8 cellular contexts compared by ENCODE assay signal in the genomic region with DNA sequence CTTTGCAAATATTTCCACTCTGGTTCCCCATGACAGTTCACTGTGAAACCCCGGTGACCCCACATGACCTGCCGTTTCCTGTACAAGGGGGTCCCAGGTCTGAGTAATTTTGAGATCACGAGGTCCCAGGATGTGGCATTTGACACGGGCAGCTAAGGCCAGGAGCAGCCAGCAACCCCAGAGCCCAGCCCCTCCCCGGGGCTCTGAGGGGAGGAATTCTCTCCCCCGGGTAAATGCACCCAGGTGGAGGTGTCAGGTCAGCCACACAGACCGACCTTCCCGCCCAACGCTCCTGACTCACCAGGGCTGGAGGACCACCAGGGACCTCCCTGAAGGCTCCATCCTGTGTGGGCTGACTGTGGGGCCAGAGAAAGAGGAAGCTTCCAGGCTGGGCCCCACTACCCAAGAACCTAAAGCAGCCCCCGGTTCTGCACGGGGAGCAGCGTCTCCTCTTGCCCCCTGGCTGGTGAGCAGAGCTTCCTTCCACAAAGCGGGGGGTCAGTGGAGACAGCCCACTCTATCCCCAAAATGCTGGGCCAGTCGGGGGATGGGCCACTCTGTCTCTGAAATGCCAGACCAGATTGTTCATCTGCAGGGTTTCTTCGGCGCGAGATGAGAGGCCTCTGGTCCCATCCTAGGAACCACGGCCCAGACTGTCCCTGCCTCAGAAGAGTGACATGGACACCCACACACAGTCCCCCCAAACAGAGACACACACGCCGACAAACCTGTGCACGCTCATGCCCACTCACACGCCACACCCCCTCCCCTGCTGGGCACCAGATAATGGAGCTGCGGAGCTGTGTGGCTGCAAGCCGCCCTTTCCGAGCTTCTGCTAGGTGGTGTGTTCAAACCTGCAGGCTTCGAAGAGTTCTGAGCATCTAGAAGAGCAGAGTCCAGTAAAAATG. TPM values are rescaled to one million over a fixed set of nuclear protein-coding genes. Genes with fewer than 3 reads are reported as not detected.
DNase-seq lines count a peak whose midpoint lies in the region; ATAC-seq and TF ChIP-seq lines count a peak whose summit lies in the region.

No MANE protein-coding gene starts in this region.

- peaks cover 31 to 41% (median 32%) of the 10 kb centered on the region in 3 donors for H3K4me1 Mint-ChIP-seq in CD8-positive, alpha-beta memory T cell
- peaks cover 42% of the 10 kb centered on the region for H3K4me1 Mint-ChIP-seq in T-helper 2 cell treated with Interferon-gamma antibody and Interleukin-4, amounts not matched to agents 5 μg/mL and 100 μg/mL, for 36 hours (ENCODE audit: low read depth)

- peaks cover 33% of the 10 kb centered on the region for H3K4me1 ChIP-seq in CD8-positive, alpha-beta memory T cell (ENCODE audit: insufficient read depth, low read length)
- H3K4me1 ChIP-seq in left lung, result peaks cover 14 to 78% of the 10 kb centered on the region in 2 donors

- POLR2A ChIA-PET in CD8-positive, alpha-beta memory T cell (lab: Charles Lee), result no interaction called here

- H3K27me3 Mint-ChIP-seq in CD8-positive, alpha-beta memory T cell, result no peaks in the 10 kb centered on the region
- peaks cover 2% of the 10 kb centered on the region for H3K27me3 Mint-ChIP-seq in T-helper 2 cell treated with Interferon-gamma antibody and Interleukin-4, amounts not matched to agents 5 μg/mL and 100 μg/mL, for 36 hours (ENCODE audit: low read depth)

- H3K9me3 ChIP-seq in CD8-positive, alpha-beta memory T cell (ENCODE audit: low read length), result no peaks in the 10 kb centered on the region
- H3K9me3 ChIP-seq in left lung, result no peaks in the 10 kb centered on the region

- peak overlapping the region in 4 of 7 donors; percentile 39 to 83 (median 47) for H3K4me3 Mint-ChIP-seq in CD8-positive, alpha-beta memory T cell
- peak overlapping the region; percentile 77 for H3K4me3 Mint-ChIP-seq in T-helper 2 cell treated with Interferon-gamma antibody and Interleukin-4, amounts not matched to agents 5 μg/mL and 100 μg/mL, for 36 hours

- peak overlapping the region; percentile 41 to 92 (median 82) for H3K27ac Mint-ChIP-seq in CD8-positive, alpha-beta memory T cell
- H3K27ac Mint-ChIP-seq in T-helper 2 cell treated with Interferon-gamma antibody and Interleukin-4, amounts not matched to agents 5 μg/mL and 100 μg/mL, for 36 hours, result peak overlapping the region; percentile 93

- H3K36me3 ChIP-seq in CD8-positive, alpha-beta memory T cell (ENCODE audit: insufficient read depth, low read length), result no peaks in the 10 kb centered on the region
- H3K36me3 ChIP-seq in left lung, result no peaks in the 10 kb centered on the region

- H3K9me3 Mint-ChIP-seq in CD8-positive, alpha-beta memory T cell, result no peaks in the 10 kb centered on the region
- H3K9me3 Mint-ChIP-seq in T-helper 2 cell treated with Interferon-gamma antibody and Interleukin-4, amounts not matched to agents 5 μg/mL and 100 μg/mL, for 36 hours, result no peaks in the 10 kb centered on the region

- no peaks in the 10 kb centered on the region for H3K27me3 ChIP-seq in CD8-positive, alpha-beta memory T cell (ENCODE audit: insufficient read depth, low read length, poor library complexity, severe bottlenecking)
- H3K27me3 ChIP-seq in left lung, result no peaks in the 10 kb centered on the region

- ATAC-seq in GM21723 (IDR thresholded peaks at IDR 0.05; ENCODE audit: unreplicated experiment) (peak; percentile 44), left lung (no peak), GM18498 (IDR thresholded peaks at IDR 0.05; ENCODE audit: unreplicated experiment) (no peak), GM18873 (IDR thresholded peaks at IDR 0.05; ENCODE audit: low FRiP score, unreplicated experiment) (no peak)

- peak in 1 of 5 donors; percentile 16 for DNase-seq in CD8-positive, alpha-beta memory T cell
- DNase-seq in T-helper 2 cell treated with Interferon-gamma antibody and Interleukin-4, amounts not matched to agents 5 μg/mL and 100 μg/mL, for 36 hours (ENCODE audit: low spot score), result peak; percentile 68
- DNase-seq in left lung (peak in 1 of 2 donors; percentile 77), hippocampal formation (lab: John Stamatoyannopoulos, UW) (no peak), NCI-H128 (lab: John Stamatoyannopoulos, UW; ENCODE audit: unreplicated experiment) (no peak)

- CTCF ChIA-PET in CD8-positive, alpha-beta memory T cell (lab: Charles Lee), result interaction anchor here (0.9 to 1.0 kb wide), 2 partner anchors 172 to 190 kb away, joined by 3 to 7 read pairs; no protein-coding TSS in a partner anchor

- intact Hi-C loops in left lung (cut with DNase I), result loop anchor here in 1 of 2 donors (5.0 kb wide), 1 partner anchor 117 kb away; no protein-coding TSS in a partner anchor

- no peak overlapping the region for H3K27ac ChIP-seq in CD8-positive, alpha-beta memory T cell (ENCODE audit: low read depth, low read length)
- peak overlapping the region; percentile 78 to 94 for H3K27ac ChIP-seq in left lung

- no peaks in the 10 kb centered on the region for H3K36me3 Mint-ChIP-seq in CD8-positive, alpha-beta memory T cell
- H3K36me3 Mint-ChIP-seq in T-helper 2 cell treated with Interferon-gamma antibody and Interleukin-4, amounts not matched to agents 5 μg/mL and 100 μg/mL, for 36 hours (ENCODE audit: low read depth), result no peaks in the 10 kb centered on the region

- H3K4me3 ChIP-seq in CD8-positive, alpha-beta memory T cell (ENCODE audit: low read length), result no peak overlapping the region
- H3K4me3 ChIP-seq in left lung, result no peak overlapping the region

- TF ChIP-seq CTCF in left lung (IDR thresholded peaks at IDR 0.05), result no peak

RNA-seq across cellular contexts. Expression of gene SLCO4A1, which starts 23.4 kb away (rescaled TPM):
- total RNA-seq in CD8-positive, alpha-beta memory T cell, result 10 to 100 TPM; 42.0 to 44.9 TPM
- polyA plus RNA-seq in CD8-positive, alpha-beta memory T cell, result 0.47 TPM
- total RNA-seq in left lung, result 10 to 100 TPM; 11.5 to 47.2 TPM
